1 cellular context compared by ENCODE assay signal in genomic region chr17:63477471-63478440, GRCh38.
TF ChIP-seq lines count a peak whose summit lies in the region.

No MANE protein-coding gene starts in this region.

TF ChIP-seq in endothelial cell of umbilical vein, 7 proteins besides CTCF, POLR2A, EP300 and RAD21:
- TF ChIP-seq MAX (IDR thresholded peaks at IDR 0.05; ENCODE audit: insufficient read depth, insufficient read length) (no peak), MYC (IDR thresholded peaks at IDR 0.05; ENCODE audit: low read depth, low read length) (no peak), GATA2 (IDR thresholded peaks at IDR 0.05; ENCODE audit: insufficient read depth, insufficient read length, low read depth, low read length) (no peak), POLR2AphosphoS5 (IDR thresholded peaks at IDR 0.05; ENCODE audit: insufficient read depth, low read depth, low read length) (no peak), EZH2 (IDR thresholded peaks at IDR 0.05; ENCODE audit: borderline replicate concordance, low read depth, low read length, severe bottlenecking) (no peak), JUN (IDR thresholded peaks at IDR 0.05; ENCODE audit: borderline replicate concordance, insufficient read depth, insufficient read length, low read depth) (no peak), FOS (IDR thresholded peaks at IDR 0.05; ENCODE audit: borderline replicate concordance, insufficient read depth, low read length) (no peak)
